Comparison of ENCODE assay signal across 1 cellular context in the genomic region with DNA sequence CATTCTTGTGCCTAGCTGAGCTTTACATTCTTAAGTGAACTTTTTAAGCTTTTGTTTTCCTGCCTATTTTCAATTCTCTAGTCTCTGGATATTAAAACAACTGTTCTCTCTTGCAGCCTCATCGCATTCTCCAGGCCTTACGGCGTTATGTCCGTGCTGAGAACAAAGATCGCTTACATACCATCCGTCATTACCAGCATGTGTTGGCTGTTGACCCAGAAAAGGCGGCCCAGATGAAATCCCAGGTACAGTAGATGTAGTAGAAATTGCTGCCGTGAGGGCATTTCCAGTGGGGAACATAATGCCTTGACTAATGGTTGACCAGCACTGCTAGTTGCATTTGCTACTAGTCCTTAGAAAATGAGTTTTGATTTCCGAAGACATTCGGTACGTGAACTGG.
TF ChIP-seq lines count a peak whose summit lies in the region.

No MANE protein-coding gene starts in this region.

TF ChIP-seq in HepG2, 621 proteins besides CTCF, POLR2A, EP300 and RAD21 (continued from another document and continues in another):
- TF ChIP-seq ELF3 (CRISPR knock-in tag; IDR thresholded peaks at IDR 0.05), result peak; percentile 49
- TF ChIP-seq SMC3 (IDR thresholded peaks at IDR 0.05; ENCODE audit: low read length), result 0 out of 2 replicates have a peak, but pooled peaks have one; percentile 21
- TF ChIP-seq ZNF777 (CRISPR knock-in tag; IDR thresholded peaks at IDR 0.05), result no peak
- TF ChIP-seq STAG1 (CRISPR knock-in tag; IDR thresholded peaks at IDR 0.05), result peak; percentile 37; the same call in 1 of the 2 replicates
- no peak for TF ChIP-seq NKX3-1 (CRISPR knock-in tag; IDR thresholded peaks at IDR 0.05)
- no peak for TF ChIP-seq FOXM1 (CRISPR knock-in tag; IDR thresholded peaks at IDR 0.05)
- TF ChIP-seq, protein P1, sequence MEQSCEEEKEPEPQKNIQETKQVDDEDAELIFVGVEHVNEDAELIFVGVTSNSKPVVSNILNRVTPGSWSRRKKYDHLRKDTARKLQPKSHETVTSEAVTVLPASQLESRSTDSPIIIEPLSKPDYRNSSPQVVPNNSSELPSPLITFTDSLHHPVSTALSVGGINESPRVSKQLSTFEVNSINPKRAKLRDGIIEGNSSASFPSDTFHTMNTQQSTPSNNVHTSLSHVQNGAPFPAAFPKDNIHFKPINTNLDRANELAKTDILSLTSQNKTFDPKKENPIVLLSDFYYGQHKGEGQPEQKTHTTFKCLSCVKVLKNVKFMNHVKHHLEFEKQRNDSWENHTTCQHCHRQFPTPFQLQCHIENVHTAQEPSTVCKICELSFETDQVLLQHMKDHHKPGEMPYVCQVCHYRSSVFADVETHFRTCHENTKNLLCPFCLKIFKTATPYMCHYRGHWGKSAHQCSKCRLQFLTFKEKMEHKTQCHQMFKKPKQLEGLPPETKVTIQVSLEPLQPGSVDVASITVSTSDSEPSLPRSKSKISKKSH (CRISPR knock-in tag; IDR thresholded peaks at IDR 0.05; ENCODE audit: borderline replicate concordance), result no peak
- TF ChIP-seq SOX6 (IDR thresholded peaks at IDR 0.05), result no peak
- peak; percentile 48; the same call in 1 of the 2 replicates for TF ChIP-seq SOX6 (CRISPR knock-in tag; IDR thresholded peaks at IDR 0.05)
- 0 out of 2 replicates have a peak, but pooled peaks have one; percentile 40 for TF ChIP-seq ZNF614 (CRISPR knock-in tag; IDR thresholded peaks at IDR 0.05; ENCODE audit: borderline replicate concordance)
- no peak for TF ChIP-seq SIX4 (CRISPR knock-in tag; IDR thresholded peaks at IDR 0.05)
- TF ChIP-seq MAX (IDR thresholded peaks at IDR 0.05), result peak; percentile 69
- TF ChIP-seq TFDP2 (CRISPR knock-in tag; IDR thresholded peaks at IDR 0.05), result peak; percentile 55; the same call in 1 of the 2 replicates
- TF ChIP-seq ISL2 (CRISPR knock-in tag; IDR thresholded peaks at IDR 0.05), result 0 out of 2 replicates have a peak, but pooled peaks have one; percentile 14
- TF ChIP-seq KAT8 (CRISPR knock-in tag; IDR thresholded peaks at IDR 0.05), result no peak
- TF ChIP-seq ZNF501 (CRISPR knock-in tag; IDR thresholded peaks at IDR 0.05), result no peak
- TF ChIP-seq ZMYM4 (CRISPR knock-in tag; IDR thresholded peaks at IDR 0.05), result 0 out of 2 replicates have a peak, but pooled peaks have one; percentile 13
- TF ChIP-seq IRF9 (CRISPR knock-in tag; IDR thresholded peaks at IDR 0.05; ENCODE audit: borderline replicate concordance), result no peak
- peak; percentile 36; the same call in 1 of the 2 replicates for TF ChIP-seq POGZ (CRISPR knock-in tag; IDR thresholded peaks at IDR 0.05)
- TF ChIP-seq ZNF264 (CRISPR knock-in tag; IDR thresholded peaks at IDR 0.05), result 0 out of 2 replicates have a peak, but pooled peaks have one; percentile 39
- TF ChIP-seq HES4 (CRISPR knock-in tag; IDR thresholded peaks at IDR 0.05; ENCODE audit: borderline replicate concordance), result no peak
- TF ChIP-seq NR2F6 (IDR thresholded peaks at IDR 0.05), result no peak
- TF ChIP-seq NR2F6 (CRISPR knock-in tag; IDR thresholded peaks at IDR 0.05), result no peak
- TF ChIP-seq CHD4 (IDR thresholded peaks at IDR 0.05; ENCODE audit: borderline replicate concordance, low read length), result no peak
- peak; percentile 58; the same call in 1 of the 2 replicates for TF ChIP-seq RXRB (CRISPR knock-in tag; IDR thresholded peaks at IDR 0.05; ENCODE audit: borderline replicate concordance)
- no peak for TF ChIP-seq ZNF781 (CRISPR knock-in tag; IDR thresholded peaks at IDR 0.05; ENCODE audit: borderline replicate concordance, not compliant biosample characterization)
- TF ChIP-seq HNF4G (IDR thresholded peaks at IDR 0.05; ENCODE audit: borderline replicate concordance, low read depth, low read length), result peak; percentile 37; the same call in 1 of the 2 replicates
- TF ChIP-seq HNF4G (CRISPR knock-in tag; IDR thresholded peaks at IDR 0.05; ENCODE audit: borderline replicate concordance, low read depth), result no peak
- peak; percentile 44; the same call in 1 of the 2 replicates for TF ChIP-seq ARID4A (CRISPR knock-in tag; IDR thresholded peaks at IDR 0.05; ENCODE audit: borderline replicate concordance)
- no peak for TF ChIP-seq BCL3 (CRISPR knock-in tag; IDR thresholded peaks at IDR 0.05)
- no peak for TF ChIP-seq ZNF263 (CRISPR knock-in tag; IDR thresholded peaks at IDR 0.05)
- TF ChIP-seq, protein P2, sequence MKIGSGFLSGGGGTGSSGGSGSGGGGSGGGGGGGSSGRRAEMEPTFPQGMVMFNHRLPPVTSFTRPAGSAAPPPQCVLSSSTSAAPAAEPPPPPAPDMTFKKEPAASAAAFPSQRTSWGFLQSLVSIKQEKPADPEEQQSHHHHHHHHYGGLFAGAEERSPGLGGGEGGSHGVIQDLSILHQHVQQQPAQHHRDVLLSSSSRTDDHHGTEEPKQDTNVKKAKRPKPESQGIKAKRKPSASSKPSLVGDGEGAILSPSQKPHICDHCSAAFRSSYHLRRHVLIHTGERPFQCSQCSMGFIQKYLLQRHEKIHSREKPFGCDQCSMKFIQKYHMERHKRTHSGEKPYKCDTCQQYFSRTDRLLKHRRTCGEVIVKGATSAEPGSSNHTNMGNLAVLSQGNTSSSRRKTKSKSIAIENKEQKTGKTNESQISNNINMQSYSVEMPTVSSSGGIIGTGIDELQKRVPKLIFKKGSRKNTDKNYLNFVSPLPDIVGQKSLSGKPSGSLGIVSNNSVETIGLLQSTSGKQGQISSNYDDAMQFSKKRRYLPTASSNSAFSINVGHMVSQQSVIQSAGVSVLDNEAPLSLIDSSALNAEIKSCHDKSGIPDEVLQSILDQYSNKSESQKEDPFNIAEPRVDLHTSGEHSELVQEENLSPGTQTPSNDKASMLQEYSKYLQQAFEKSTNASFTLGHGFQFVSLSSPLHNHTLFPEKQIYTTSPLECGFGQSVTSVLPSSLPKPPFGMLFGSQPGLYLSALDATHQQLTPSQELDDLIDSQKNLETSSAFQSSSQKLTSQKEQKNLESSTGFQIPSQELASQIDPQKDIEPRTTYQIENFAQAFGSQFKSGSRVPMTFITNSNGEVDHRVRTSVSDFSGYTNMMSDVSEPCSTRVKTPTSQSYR (CRISPR knock-in tag; IDR thresholded peaks at IDR 0.05; ENCODE audit: borderline replicate concordance), result no peak
- 0 out of 2 replicates have a peak, but pooled peaks have one; percentile 40 for TF ChIP-seq HOXD1 (CRISPR knock-in tag; IDR thresholded peaks at IDR 0.05)
- TF ChIP-seq BCL6 (CRISPR knock-in tag; IDR thresholded peaks at IDR 0.05), result peak; percentile 28; the same call in 1 of the 2 replicates
- no peak for TF ChIP-seq SNAI1 (CRISPR knock-in tag; IDR thresholded peaks at IDR 0.05; ENCODE audit: borderline replicate concordance)
- peak; percentile 58 for TF ChIP-seq FOXA3 (CRISPR knock-in tag; IDR thresholded peaks at IDR 0.05)
- TF ChIP-seq, protein P3, sequence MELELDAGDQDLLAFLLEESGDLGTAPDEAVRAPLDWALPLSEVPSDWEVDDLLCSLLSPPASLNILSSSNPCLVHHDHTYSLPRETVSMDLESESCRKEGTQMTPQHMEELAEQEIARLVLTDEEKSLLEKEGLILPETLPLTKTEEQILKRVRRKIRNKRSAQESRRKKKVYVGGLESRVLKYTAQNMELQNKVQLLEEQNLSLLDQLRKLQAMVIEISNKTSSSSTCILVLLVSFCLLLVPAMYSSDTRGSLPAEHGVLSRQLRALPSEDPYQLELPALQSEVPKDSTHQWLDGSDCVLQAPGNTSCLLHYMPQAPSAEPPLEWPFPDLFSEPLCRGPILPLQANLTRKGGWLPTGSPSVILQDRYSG (CRISPR knock-in tag; IDR thresholded peaks at IDR 0.05), result no peak
- TF ChIP-seq MEIS1 (CRISPR knock-in tag; IDR thresholded peaks at IDR 0.05; ENCODE audit: borderline replicate concordance), result no peak
- TF ChIP-seq IKZF4 (CRISPR knock-in tag; IDR thresholded peaks at IDR 0.05; ENCODE audit: borderline replicate concordance, low read depth, not compliant biosample characterization), result no peak
- 0 out of 2 replicates have a peak, but pooled peaks have one; percentile 29 for TF ChIP-seq ESRRA (CRISPR knock-in tag; IDR thresholded peaks at IDR 0.05; ENCODE audit: low read depth)
- no peak for TF ChIP-seq ZBTB44 (CRISPR knock-in tag; IDR thresholded peaks at IDR 0.05)
- peak; percentile 42; the same call in 1 of the 3 replicates for TF ChIP-seq MXI1 (IDR thresholded peaks at IDR 0.05; ENCODE audit: borderline replicate concordance, low read depth, low read length)
- peak; percentile 49; the same call in 1 of the 2 replicates for TF ChIP-seq TFDP1 (CRISPR knock-in tag; IDR thresholded peaks at IDR 0.05; ENCODE audit: borderline replicate concordance)
- TF ChIP-seq TEF (CRISPR knock-in tag; IDR thresholded peaks at IDR 0.05), result no peak
- TF ChIP-seq POLR2G (IDR thresholded peaks at IDR 0.05; ENCODE audit: low read depth, low read length), result no peak
- TF ChIP-seq RXRA (CRISPR knock-in tag; IDR thresholded peaks at IDR 0.05), result peak; percentile 34; the same call in 1 of the 2 replicates
